Comparison of ENCODE assay signal across 8 cellular contexts in genomic region chr14:95523818-95524448, GRCh38. TPM values are rescaled to one million over a fixed set of nuclear protein-coding genes. Genes with fewer than 3 reads are reported as not detected.
DNase-seq lines count a peak whose midpoint lies in the region; ATAC-seq and TF ChIP-seq lines count a peak whose summit lies in the region.

No MANE protein-coding gene starts in this region.

- no peaks in the 10 kb centered on the region for H3K36me3 Mint-ChIP-seq in activated naive CD4-positive, alpha-beta T cell treated with anti-CD3 and anti-CD28 coated beads, Interleukin-2, amount 50 U/mL, for 24 hours

- H3K36me3 ChIP-seq in BE2C = no peaks in the 10 kb centered on the region

- peaks cover 29% of the 10 kb centered on the region for H3K4me1 ChIP-seq in BE2C

- TF ChIP-seq CTCF in BE2C (IDR thresholded peaks at IDR 0.05; ENCODE audit: low read depth, low read length) = peak; percentile 45

- H3K27me3 ChIP-seq in BE2C = no peaks in the 10 kb centered on the region

- H3K9me3 ChIP-seq in BE2C = no peaks in the 10 kb centered on the region

- no peaks in the 10 kb centered on the region for H3K9me3 Mint-ChIP-seq in activated naive CD4-positive, alpha-beta T cell treated with anti-CD3 and anti-CD28 coated beads, Interleukin-2, amount 50 U/mL, for 24 hours

- H3K27me3 Mint-ChIP-seq in activated naive CD4-positive, alpha-beta T cell treated with anti-CD3 and anti-CD28 coated beads, Interleukin-2, amount 50 U/mL, for 24 hours = no peaks in the 10 kb centered on the region

- DNase-seq in BE2C (no peak), NCI-H2107 (lab: John Stamatoyannopoulos, UW) (peak; percentile 62), left lobe of liver (ENCODE audit: low spot score) (peak; percentile 93), NCI-H774 (lab: John Stamatoyannopoulos, UW) (no peak), HCEC 1CT (no peak)

- ATAC-seq in left lobe of liver (peak; percentile 80), GM19351 (IDR thresholded peaks at IDR 0.05; ENCODE audit: unreplicated experiment) (no peak), GM21576 (IDR thresholded peaks at IDR 0.05; ENCODE audit: unreplicated experiment) (no peak)

- peaks cover 80% of the 10 kb centered on the region for H3K4me1 Mint-ChIP-seq in activated naive CD4-positive, alpha-beta T cell treated with anti-CD3 and anti-CD28 coated beads, Interleukin-2, amount 50 U/mL, for 24 hours

- peak overlapping the region; percentile 8; the same call in 1 of the 2 replicates for H3K4me3 ChIP-seq in BE2C (ENCODE audit: low read depth, low read length)

- H3K27ac Mint-ChIP-seq in activated naive CD4-positive, alpha-beta T cell treated with anti-CD3 and anti-CD28 coated beads, Interleukin-2, amount 50 U/mL, for 24 hours = peak overlapping the region; percentile 98

- H3K4me3 Mint-ChIP-seq in activated naive CD4-positive, alpha-beta T cell treated with anti-CD3 and anti-CD28 coated beads, Interleukin-2, amount 50 U/mL, for 24 hours = peak overlapping the region; percentile 82

RNA-seq across cellular contexts. Expression of gene SYNE3, which starts 7.5 kb away (rescaled TPM):
- 13.0 TPM for polyA plus RNA-seq in BE2C (2012; ENCODE audit: insufficient read depth, insufficient read length, low read depth)
- total RNA-seq in left lobe of liver = 13.6 TPM

RNA-seq across cellular contexts. Expression of gene GLRX5, which starts 10.9 kb away (rescaled TPM):
- 189 TPM for polyA plus RNA-seq in BE2C (2012; ENCODE audit: insufficient read depth, insufficient read length, low read depth)
- 31.4 TPM for total RNA-seq in left lobe of liver

Comparison
In these comparisons a context has a peak if more than half of its experiments do, and no peak if none do; other contexts are left out.
1. DNase-seq: peak in NCI-H2107 (single experiment) and left lobe of liver (single experiment); none in BE2C (single experiment), NCI-H774 (single experiment) and HCEC 1CT (single experiment).